Comparison of ENCODE assay signal across 12 cellular contexts in the genomic region with DNA sequence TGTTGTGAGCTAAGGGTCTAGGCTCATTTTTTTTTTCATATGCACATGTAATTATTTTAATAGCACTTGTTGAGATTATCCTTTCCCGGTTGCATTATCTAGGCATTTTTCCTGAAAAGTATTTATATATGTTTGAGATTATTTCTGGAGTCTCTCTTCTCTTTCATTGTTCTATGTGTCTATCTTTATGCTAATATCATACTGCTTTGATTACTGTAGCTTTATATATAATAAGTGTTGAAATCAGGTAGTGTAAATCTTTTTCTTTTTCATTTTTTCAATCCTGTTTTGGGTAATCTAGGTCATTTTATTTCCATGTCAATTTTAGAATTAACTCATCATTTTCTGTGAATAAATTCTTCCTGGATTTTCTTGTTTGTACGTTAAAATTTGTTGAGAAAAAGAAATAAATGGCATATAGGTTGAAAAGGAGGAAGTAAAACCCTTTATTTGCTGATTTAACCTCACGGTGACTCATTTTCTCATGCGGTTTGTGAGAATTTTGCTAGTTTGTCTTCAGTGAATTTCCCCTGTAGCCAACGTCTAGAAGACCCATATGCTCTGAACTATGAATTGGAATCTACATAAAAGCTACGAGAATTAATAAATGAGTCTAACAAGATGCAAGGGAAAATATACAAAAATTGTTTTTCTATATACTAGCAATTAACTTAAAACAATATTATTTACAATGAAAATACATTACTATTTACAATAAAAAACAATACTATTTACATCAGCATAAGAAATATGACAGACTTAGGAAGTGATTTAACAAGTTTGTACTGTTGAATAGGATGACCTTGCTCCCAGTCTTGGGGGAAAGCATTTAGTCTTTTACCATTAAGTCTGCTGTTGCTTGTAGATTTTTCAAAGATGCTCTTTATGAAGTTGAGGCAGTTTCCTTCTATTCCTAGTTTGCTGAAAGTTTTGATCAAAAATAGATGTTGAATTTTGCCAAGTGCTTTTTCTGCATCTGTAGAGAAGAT. TPM values are rescaled to one million over a fixed set of nuclear protein-coding genes. Genes with fewer than 3 reads are reported as not detected.
DNase-seq lines count a peak whose midpoint lies in the region; ATAC-seq and TF ChIP-seq lines count a peak whose summit lies in the region.
"Had no signal": no experiment of that assay in that cellular context is flagged by ENCODE, and none has a peak within 500 bp of the region (broad histone marks: within the 10 kb centered on the region; RNA-seq: fewer than 3 reads in every experiment).

No MANE protein-coding gene starts in this region.

- H3K27ac ChIP-seq in PC-3 (ENCODE audit: low read length), result peak overlapping the region; percentile 55
- H3K27ac ChIP-seq: gastrocnemius medialis, pancreas had no signal

- peak overlapping the region; percentile 32 for H3K9ac ChIP-seq in PC-3 (ENCODE audit: low read length)

- peaks cover 6% of the 10 kb centered on the region for H3K27me3 Mint-ChIP-seq in activated CD4-positive, alpha-beta memory T cell treated with anti-CD3 and anti-CD28 coated beads for 36 hours

- H2AFZ ChIP-seq in PC-3 (ENCODE audit: low read length), result no peak overlapping the region

- H3K9me2 ChIP-seq in PC-3 (replicated peaks; ENCODE audit: low read length), result no peaks in the 10 kb centered on the region

- peaks cover 16% of the 10 kb centered on the region for H3K4me1 ChIP-seq in PC-3 (ENCODE audit: insufficient read depth, low read length)
- H3K4me1 ChIP-seq: gastrocnemius medialis, pancreas had no signal

- H3K79me2 ChIP-seq in PC-3 (ENCODE audit: low read length), result no peaks in the 10 kb centered on the region

- CTCF ChIA-PET in PC-3 (lab: Charles Lee), result no interaction called here
- CTCF ChIA-PET in activated CD4-positive, alpha-beta memory T cell treated with anti-CD3 and anti-CD28 coated beads for 36 hours (lab: Charles Lee), result interaction anchor here (0.5 kb wide), 1 partner anchor 185 kb away, joined by 3 read pairs; no protein-coding TSS in a partner anchor

- H3K4me1 Mint-ChIP-seq in activated CD4-positive, alpha-beta memory T cell treated with anti-CD3 and anti-CD28 coated beads for 36 hours (ENCODE audit: low read depth), result peaks cover 3% of the 10 kb centered on the region

- H3K9me3 Mint-ChIP-seq in activated CD4-positive, alpha-beta memory T cell treated with anti-CD3 and anti-CD28 coated beads for 36 hours, result peaks cover 13% of the 10 kb centered on the region

- H3F3A ChIP-seq in PC-3 (ENCODE audit: low read length, unreplicated experiment), result peaks cover 11% of the 10 kb centered on the region

- H3K27ac Mint-ChIP-seq in activated CD4-positive, alpha-beta memory T cell treated with anti-CD3 and anti-CD28 coated beads for 36 hours, result no peak overlapping the region
- H3K27ac Mint-ChIP-seq: activated naive CD4-positive, alpha-beta T cell treated with anti-CD3 and anti-CD28 coated beads, Interleukin-2, amount 50 U/mL, for 72 hours had no signal

- no peaks in the 10 kb centered on the region for H3K36me3 ChIP-seq in GM06990 (ENCODE audit: control insufficient read depth, insufficient read depth, low read length)
- 0 out of 2 replicates have a peak, but pooled peaks cover 6% of the 10 kb centered on the region for H3K36me3 ChIP-seq in PC-3 (ENCODE audit: low read depth, low read length)
- H3K36me3 ChIP-seq: gastrocnemius medialis, pancreas had no signal

- TF ChIP-seq CTCF in GM06990 (IDR thresholded peaks at IDR 0.05; ENCODE audit: insufficient read depth, low read length, poor library complexity, severe bottlenecking), result no peak
- no peak for TF ChIP-seq CTCF in PC-3 (conservative IDR thresholded peaks at IDR 0.05; ENCODE audit: low read depth, low read length)

- H4K20me1 ChIP-seq in PC-3 (ENCODE audit: low read length), result no peaks in the 10 kb centered on the region

- DNase-seq in GM06990 (ENCODE audit: extremely low read depth, insufficient read length), result peak; percentile 72
- DNase-seq in PC-3, result peak; percentile 90
- no peak for DNase-seq in NCI-H82 (lab: John Stamatoyannopoulos, UW)
- no peak for DNase-seq in activated CD4-positive, alpha-beta memory T cell treated with anti-CD3 and anti-CD28 coated beads for 36 hours
- no peak for DNase-seq in hepatic stellate cell (ENCODE audit: low spot score)
- no peak for DNase-seq in GF-D8 (lab: John Stamatoyannopoulos, UW)
- DNase-seq: gastrocnemius medialis, pancreas had no signal

- BruUV-seq in PC-3 (replicated peaks; lab: Mats Ljungman, UMichigan), result no TSS peak

- peaks cover 10% of the 10 kb centered on the region for H3K9me3 ChIP-seq in PC-3 (ENCODE audit: low read length)
- H3K9me3 ChIP-seq: gastrocnemius medialis, pancreas had no signal

- peaks cover 2% of the 10 kb centered on the region for H3K36me3 Mint-ChIP-seq in activated CD4-positive, alpha-beta memory T cell treated with anti-CD3 and anti-CD28 coated beads for 36 hours

- POLR2A ChIA-PET in PC-3 (lab: Charles Lee; ENCODE audit: unreplicated experiment), result interaction anchor here (0.8 kb wide), 1 partner anchor 63 kb away, joined by 11 read pairs; no protein-coding TSS in a partner anchor
- POLR2A ChIA-PET in activated CD4-positive, alpha-beta memory T cell treated with anti-CD3 and anti-CD28 coated beads for 36 hours (lab: Charles Lee), result no interaction called here

- ATAC-seq in GM19463 (IDR thresholded peaks at IDR 0.05; ENCODE audit: unreplicated experiment) (peak; percentile 97), HG03103 (IDR thresholded peaks at IDR 0.05; ENCODE audit: low read depth, unreplicated experiment) (peak; percentile 94), PC-3 (peak; percentile 96)
- ATAC-seq: activated naive CD4-positive, alpha-beta T cell treated with anti-CD3 and anti-CD28 coated beads, Interleukin-2, amount 50 U/mL, for 72 hours; gastrocnemius medialis; pancreas had no signal

- H3K4me3 ChIP-seq in GM06990 (replicated peaks; ENCODE audit: low read depth, low read length) (no peak overlapping the region), PC-3 (ENCODE audit: low read length) (no peak overlapping the region)
- H3K4me3 ChIP-seq: gastrocnemius medialis, pancreas had no signal

- intact Hi-C loops in PC-3 (cut with micrococcal nuclease), result loop anchor here (2.0 kb wide), 1 partner anchor 18 kb away; no protein-coding TSS in a partner anchor
- intact Hi-C loops in activated CD4-positive, alpha-beta memory T cell treated with anti-CD3 and anti-CD28 coated beads for 36 hours (cut with micrococcal nuclease), result no loop called here

- peak overlapping the region; percentile 48 for H3K4me2 ChIP-seq in PC-3 (ENCODE audit: low read length)

- H3K27me3 ChIP-seq in GM06990 (replicated peaks; ENCODE audit: control insufficient read depth, insufficient read depth, low read length) (no peaks in the 10 kb centered on the region), PC-3 (ENCODE audit: low read length) (no peaks in the 10 kb centered on the region)
- H3K27me3 ChIP-seq: gastrocnemius medialis, pancreas had no signal

- H3K4me3 Mint-ChIP-seq in activated CD4-positive, alpha-beta memory T cell treated with anti-CD3 and anti-CD28 coated beads for 36 hours, result no peak overlapping the region

RNA-seq across cellular contexts. Expression of gene SYT16, which starts 54.7 kb away (rescaled TPM):
- 15.6 and 17.6 TPM in 2 replicates for total RNA-seq in PC-3 (2014; rRNA removed)
- not detected for total RNA-seq in activated CD4-positive, alpha-beta memory T cell treated with anti-CD3 and anti-CD28 coated beads for 36 hours
- total RNA-seq: activated naive CD4-positive, alpha-beta T cell treated with anti-CD3 and anti-CD28 coated beads, Interleukin-2, amount 50 U/mL, for 72 hours; gastrocnemius medialis; SK-MEL-5 had no signal

Comparison
In these comparisons a context has a peak if more than half of its experiments do, and no peak if none do; other contexts are left out.
1. DNase-seq: peak in GM06990 (single experiment) and PC-3 (single experiment); none in NCI-H82 (single experiment), activated CD4-positive, alpha-beta memory T cell treated with anti-CD3 and anti-CD28 coated beads for 36 hours (single experiment), hepatic stellate cell (single experiment) and GF-D8 (single experiment).
2. RNA of gene SYT16, which starts 54.7 kb away (total RNA-seq): 15.6 to 17.6 TPM in PC-3; not detected in activated CD4-positive, alpha-beta memory T cell treated with anti-CD3 and anti-CD28 coated beads for 36 hours; every median in the first group is over 10 times any median in the second.
3. Peak in every context shown above with its lines, with median percentiles within 50 percentile points of each other: ATAC-seq.